In genomic region chr3:193711523-193711963, GRCh38 we compare ENCODE assay signal across 17 cellular contexts.
"Had no signal": no experiment of that assay in that cellular context is flagged by ENCODE, and none has a peak within 500 bp of the region (broad histone marks: within the 10 kb centered on the region; RNA-seq: fewer than 3 reads in every experiment).

No MANE protein-coding gene starts in this region.

- H3K36me3 ChIP-seq: brain microvascular endothelial cell, ovary, thoracic aorta had no signal

- H3K4me3 Mint-ChIP-seq: activated naive CD8-positive, alpha-beta T cell treated with anti-CD3 and anti-CD28 coated beads, Interleukin-2, amount 10 ng/mL, durations not matched to agents 7 days and 5 days; nephron; stimulated activated effector memory CD8-positive, alpha-beta T cell treated with anti-CD3 and anti-CD28 coated beads, Interleukin-12 subunit alpha, Interleukin-12 subunit beta, amount 100 ng/mL, for 72 hours; T-cell had no signal

- ATAC-seq: stimulated activated effector memory CD8-positive, alpha-beta T cell treated with anti-CD3 and anti-CD28 coated beads, Interleukin-12 subunit alpha, Interleukin-12 subunit beta, amount 100 ng/mL, for 72 hours; T-cell had no signal

- DNase-seq: activated CD4-positive, alpha-beta T cell treated with anti-CD3 and anti-CD28 coated beads for 1 hour; activated CD4-positive, alpha-beta T cell treated with anti-CD3 and anti-CD28 coated beads, Interleukin-2, amount 50 U/mL, for 4 hours; activated naive CD4-positive, alpha-beta T cell; activated naive CD8-positive, alpha-beta T cell treated with anti-CD3 and anti-CD28 coated beads, Interleukin-2, amount 10 ng/mL, durations not matched to agents 7 days and 5 days; activated T-cell treated with anti-CD3 and anti-CD28 coated beads for 4 hours; brain microvascular endothelial cell; cerebellar nuclear complex; kidney glomerular epithelial cell; mesendoderm; stimulated activated CD4-positive, alpha-beta T cell treated with anti-CD3 and anti-CD28 coated beads, Interleukin-12 subunit alpha, Interleukin-12 subunit beta, amount 100 ng/mL, for 4 hours; stimulated activated CD4-positive, alpha-beta T cell treated with anti-CD3 and anti-CD28 coated beads, Interleukin-2, amount 100 ng/mL, for 24 hours; T-cell; T1000 had no signal

- H3K27me3 ChIP-seq: brain microvascular endothelial cell, ovary had no signal

- H3K4me3 ChIP-seq: ovary, thoracic aorta had no signal

- H3K27me3 Mint-ChIP-seq: activated naive CD8-positive, alpha-beta T cell treated with anti-CD3 and anti-CD28 coated beads, Interleukin-2, amount 10 ng/mL, durations not matched to agents 7 days and 5 days; T-cell had no signal

- H3K4me1 Mint-ChIP-seq: stimulated activated effector memory CD8-positive, alpha-beta T cell treated with anti-CD3 and anti-CD28 coated beads, Interleukin-12 subunit alpha, Interleukin-12 subunit beta, amount 100 ng/mL, for 72 hours had no signal

- H3K27ac Mint-ChIP-seq: activated naive CD8-positive, alpha-beta T cell treated with anti-CD3 and anti-CD28 coated beads, Interleukin-2, amount 10 ng/mL, durations not matched to agents 7 days and 5 days; nephron; stimulated activated effector memory CD8-positive, alpha-beta T cell treated with anti-CD3 and anti-CD28 coated beads, Interleukin-12 subunit alpha, Interleukin-12 subunit beta, amount 100 ng/mL, for 72 hours; T-cell had no signal

- H3K27ac ChIP-seq: brain microvascular endothelial cell, ovary, thoracic aorta had no signal
